Comparison of ENCODE assay signal across 1 cellular context in the genomic region with DNA sequence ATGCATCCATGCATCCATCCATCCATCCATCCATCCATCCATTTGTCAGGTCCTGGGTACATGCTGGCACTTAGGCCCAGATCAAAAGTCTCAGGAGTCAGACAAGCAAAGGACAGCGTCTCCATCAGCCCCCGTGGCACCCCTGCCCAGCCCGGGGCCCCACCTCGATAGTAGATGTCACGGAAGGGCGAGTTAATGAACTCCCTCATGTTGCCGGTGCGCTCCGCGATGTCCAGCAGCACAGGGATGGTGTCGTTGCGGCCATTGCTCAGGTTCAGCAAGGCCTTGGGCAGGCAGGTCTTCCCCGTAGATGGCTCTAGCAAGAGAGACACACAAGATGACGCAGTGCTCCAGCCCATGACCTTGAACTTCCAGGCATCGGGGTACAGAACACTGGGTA.
TF ChIP-seq lines count a peak whose summit lies in the region.

No MANE protein-coding gene starts in this region.

TF ChIP-seq in HEK293, 187 proteins besides CTCF, POLR2A, EP300 and RAD21:
- TF ChIP-seq RBAK (tag by site-specific recombination; IDR thresholded peaks at IDR 0.05) (no peak), ZNF776 (tag by site-specific recombination; IDR thresholded peaks at IDR 0.05; ENCODE audit: borderline replicate concordance) (no peak), ZNF792 (tag by site-specific recombination; IDR thresholded peaks at IDR 0.05) (no peak), ZNF366 (tag by site-specific recombination; conservative IDR thresholded peaks at IDR 0.05) (peak; percentile 28; the same call in 1 of the 2 replicates)
- TF ChIP-seq, protein P1, sequence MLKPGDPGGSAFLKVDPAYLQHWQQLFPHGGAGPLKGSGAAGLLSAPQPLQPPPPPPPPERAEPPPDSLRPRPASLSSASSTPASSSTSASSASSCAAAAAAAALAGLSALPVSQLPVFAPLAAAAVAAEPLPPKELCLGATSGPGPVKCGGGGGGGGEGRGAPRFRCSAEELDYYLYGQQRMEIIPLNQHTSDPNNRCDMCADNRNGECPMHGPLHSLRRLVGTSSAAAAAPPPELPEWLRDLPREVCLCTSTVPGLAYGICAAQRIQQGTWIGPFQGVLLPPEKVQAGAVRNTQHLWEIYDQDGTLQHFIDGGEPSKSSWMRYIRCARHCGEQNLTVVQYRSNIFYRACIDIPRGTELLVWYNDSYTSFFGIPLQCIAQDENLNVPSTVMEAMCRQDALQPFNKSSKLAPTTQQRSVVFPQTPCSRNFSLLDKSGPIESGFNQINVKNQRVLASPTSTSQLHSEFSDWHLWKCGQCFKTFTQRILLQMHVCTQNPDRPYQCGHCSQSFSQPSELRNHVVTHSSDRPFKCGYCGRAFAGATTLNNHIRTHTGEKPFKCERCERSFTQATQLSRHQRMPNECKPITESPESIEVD (tag by site-specific recombination; IDR thresholded peaks at IDR 0.05) = no peak
